ENCODE assay signal across 8 cellular contexts in the genomic region with DNA sequence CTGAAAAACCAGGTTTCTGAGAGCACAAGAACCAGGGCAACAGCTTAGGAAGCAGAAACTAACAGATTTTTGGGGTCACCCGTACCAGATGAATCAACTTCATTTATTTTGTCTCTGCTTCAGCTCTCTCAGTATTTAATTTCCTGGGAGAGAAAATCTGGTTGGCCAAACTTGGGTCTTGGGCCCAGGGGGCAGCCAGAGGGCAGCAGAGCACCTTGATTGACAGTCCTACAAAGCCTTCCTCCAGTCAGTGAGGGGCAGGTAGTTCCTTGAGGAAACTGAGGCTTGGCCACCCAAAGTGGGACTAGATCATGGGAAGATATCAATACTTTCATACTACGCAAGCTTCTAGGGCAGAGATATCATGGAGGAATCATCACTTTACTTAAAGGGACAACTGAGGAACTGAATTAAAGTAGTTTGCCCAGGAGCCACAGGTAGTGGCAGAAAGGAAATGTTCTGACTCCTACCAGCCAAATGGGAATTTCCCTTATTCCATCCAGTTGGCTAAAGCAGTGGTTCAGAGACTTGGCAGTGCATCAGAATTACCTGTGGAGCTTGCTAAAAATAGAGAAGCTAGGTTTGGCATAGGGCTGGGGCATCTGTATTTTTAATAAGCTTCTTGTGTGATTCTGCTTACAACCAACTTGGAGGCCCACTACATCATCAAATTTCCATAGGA. TPM values are rescaled to one million over a fixed set of nuclear protein-coding genes. Genes with fewer than 3 reads are reported as not detected.
DNase-seq lines count a peak whose midpoint lies in the region; ATAC-seq and TF ChIP-seq lines count a peak whose summit lies in the region.

No MANE protein-coding gene starts in this region.

- ATAC-seq in lower lobe of right lung (peak; percentile 71 to 74), HG03565 (IDR thresholded peaks at IDR 0.05; ENCODE audit: unreplicated experiment) (no peak)
- ATAC-seq in stimulated activated naive CD8-positive, alpha-beta T cell treated with anti-CD3 and anti-CD28 coated beads, Interleukin-15, Interleukin-2, amounts not matched to agents 100 U/mL and 50 U/mL, for 24 hours = peak; percentile 64

- TF ChIP-seq CTCF in AG09309 (IDR thresholded peaks at IDR 0.05; ENCODE audit: control insufficient read depth, insufficient read depth, low read depth, low read length, missing control alignments) = peak; percentile 16
- peak; percentile 47 for TF ChIP-seq CTCF in astrocyte of the spinal cord (IDR thresholded peaks at IDR 0.05; ENCODE audit: low read depth, low read length)
- TF ChIP-seq CTCF in lower lobe of right lung (IDR thresholded peaks at IDR 0.05) = peak; percentile 66

- no peaks in the 10 kb centered on the region for H3K27me3 ChIP-seq in H7 (ENCODE audit: control insufficient read depth, insufficient read depth, low read length)
- no peaks in the 10 kb centered on the region for H3K27me3 ChIP-seq in lower lobe of right lung (ENCODE audit: low read depth)

- no peak overlapping the region for H3K27ac ChIP-seq in lower lobe of right lung

- H3K4me1 ChIP-seq in lower lobe of right lung = peaks cover 50% of the 10 kb centered on the region

- H3K9me3 ChIP-seq in lower lobe of right lung = no peaks in the 10 kb centered on the region

- in situ Hi-C loops in astrocyte of the spinal cord (cut with HindIII; ENCODE audit: low sequenced_read_pairs) = no loop called here

- H3K4me3 ChIP-seq in AG09309 (ENCODE audit: control insufficient read depth, low read depth, low read length) (no peak overlapping the region), H7 (ENCODE audit: insufficient read depth, low read depth, low read length) (no peak overlapping the region), astrocyte of the spinal cord (ENCODE audit: low read depth, low read length) (no peak overlapping the region), lower lobe of right lung (no peak overlapping the region)

- H3K36me3 ChIP-seq in H7 (replicated peaks; ENCODE audit: control insufficient read depth, insufficient read depth, low read length) (no peaks in the 10 kb centered on the region), lower lobe of right lung (no peaks in the 10 kb centered on the region)

- DNase-seq in AG09309 (ENCODE audit: low read depth) (no peak), H7 (peak; percentile 49), SW480 (ENCODE audit: low spot score) (peak; percentile 59), astrocyte of the spinal cord (ENCODE audit: low read depth, low spot score) (no peak), lower lobe of right lung (peak; percentile 62), NCI-H1436 treated with DMSO at 0.1 percent for 48 hours (lab: John Stamatoyannopoulos, UW) (no peak)
- peak; percentile 62 for DNase-seq in stimulated activated naive CD8-positive, alpha-beta T cell treated with anti-CD3 and anti-CD28 coated beads, Interleukin-15, Interleukin-2, amounts not matched to agents 100 U/mL and 50 U/mL, for 24 hours

- intact Hi-C loops in lower lobe of right lung (cut with DNase I) = no loop called here

RNA-seq across cellular contexts. Expression of a gene that starts 21.5 kb away (rescaled TPM):
- total RNA-seq in H7 (2014; rRNA removed; shearing (Covaris generic)) = 5.9 and 10.6 TPM in 2 replicates
- total RNA-seq in lower lobe of right lung = 42.1 TPM

Comparison
In these comparisons a context has a peak if more than half of its experiments do, and no peak if none do; other contexts are left out.
1. DNase-seq: peak in H7 (single experiment), SW480 (single experiment), lower lobe of right lung (single experiment) and stimulated activated naive CD8-positive, alpha-beta T cell treated with anti-CD3 and anti-CD28 coated beads, Interleukin-15, Interleukin-2, amounts not matched to agents 100 U/mL and 50 U/mL, for 24 hours (single experiment); none in AG09309 (single experiment), astrocyte of the spinal cord (single experiment) and NCI-H1436 treated with DMSO at 0.1 percent for 48 hours (single experiment).
2. CTCF ChIP-seq: peak in every context shown above with its lines; median percentile 66 in lower lobe of right lung; 47 in astrocyte of the spinal cord; 16 in AG09309.